In genomic region chr3:197331131-197331530, GRCh38 we compare ENCODE assay signal across 17 cellular contexts. TPM values are rescaled to one million over a fixed set of nuclear protein-coding genes. Genes with fewer than 3 reads are reported as not detected.
A peak's percentile ranks its signal among the peaks of the same experiment; 100 is the strongest.
DNase-seq lines count a peak whose midpoint lies in the region; ATAC-seq and TF ChIP-seq lines count a peak whose summit lies in the region.
"Had no signal": no experiment of that assay in that cellular context is flagged by ENCODE, and none has a peak within 500 bp of the region (broad histone marks: within the 10 kb centered on the region; RNA-seq: fewer than 3 reads in every experiment).

No MANE protein-coding gene starts in this region.

- no peaks in the 10 kb centered on the region for H3K9me3 ChIP-seq in mammary epithelial cell (replicated peaks; ENCODE audit: insufficient read depth, low read length)
- H3K9me3 ChIP-seq in OCI-LY1 (ENCODE audit: low read length) = no peaks in the 10 kb centered on the region
- H3K9me3 ChIP-seq: SJCRH30 had no signal

- H3K27me3 ChIP-seq in mammary epithelial cell (ENCODE audit: insufficient read depth, low read length) (no peaks in the 10 kb centered on the region), OCI-LY1 (ENCODE audit: insufficient read depth, low read length) (no peaks in the 10 kb centered on the region)
- H3K27me3 ChIP-seq: SJCRH30 had no signal

- H3K4me2 ChIP-seq in mammary epithelial cell (ENCODE audit: insufficient read depth, low read depth, low read length) (no peak overlapping the region), OCI-LY1 (ENCODE audit: low read length) (no peak overlapping the region)

- DNase-seq in T47D (ENCODE audit: low read depth in 1 of 2, low spot score in 1 of 2) (peak; percentile 66 to 70), mammary epithelial cell (no peak), substantia nigra (lab: John Stamatoyannopoulos, UW) (no peak), NCI-H510A treated with DMSO at 0.1 percent for 48 hours (lab: John Stamatoyannopoulos, UW) (no peak)
- DNase-seq: activated CD4-positive, alpha-beta T cell treated with anti-CD3 and anti-CD28 coated beads, Interleukin-2, amount 10 ng/mL, durations not matched to agents 7 days and 5 days; activated naive CD4-positive, alpha-beta T cell treated with Interleukin-2 at 50 U/mL for 16 hours; AML-193; KBM-7; NCI-H2171; posterior cingulate gyrus; SJCRH30; stimulated activated CD4-positive, alpha-beta T cell treated with anti-CD3 and anti-CD28 coated beads, Interleukin-4, amount 100 ng/mL, for 4 hours had no signal

- TF ChIP-seq CTCF in mammary epithelial cell (conservative IDR thresholded peaks at IDR 0.05 in 1 of 2, IDR thresholded peaks at IDR 0.05 in 1 of 2; ENCODE audit: extremely low read depth in 1 of 2, insufficient read depth in 1 of 2, low read depth in 1 of 2, low read length in 2 of 2) (peak in 1 of 2 donors; percentile 26), OCI-LY1 (IDR thresholded peaks at IDR 0.05; ENCODE audit: low read length) (peak; percentile 29; the same call in 1 of the 2 replicates)

- no peak overlapping the region for H3K9ac ChIP-seq in mammary epithelial cell (ENCODE audit: insufficient read depth, low read length)
- H3K9ac ChIP-seq in OCI-LY1 (ENCODE audit: low read length) = no peak overlapping the region

- no peaks in the 10 kb centered on the region for H4K20me1 ChIP-seq in mammary epithelial cell (ENCODE audit: insufficient read depth, low read length)
- H4K20me1 ChIP-seq in OCI-LY1 (ENCODE audit: insufficient read depth, low read length) = no peaks in the 10 kb centered on the region

- 64% methylated on average over 3 of the region's 3 CpGs for WGBS in mammary epithelial cell (ENCODE audit: low coverage, missing lambda C conversion rate)

- in situ Hi-C loops in T47D (cut with HindIII; ENCODE audit: low pct_unique_long_range_greater_than_20kb, low sequenced_read_pairs) (no loop called here), mammary epithelial cell (cut with MboI; ENCODE audit: low sequenced_read_pairs in 2 of 2) (no loop called here)

- H3K27ac ChIP-seq in mammary epithelial cell (ENCODE audit: insufficient read depth, low read depth, low read length) = no peak overlapping the region
- no peak overlapping the region for H3K27ac ChIP-seq in OCI-LY1 (ENCODE audit: low read depth, low read length, poor library complexity, severe bottlenecking)
- H3K27ac ChIP-seq in cingulate gyrus (ENCODE audit: low read depth, low read length) = peak overlapping the region; percentile 12
- peak overlapping the region; percentile 94 for H3K27ac ChIP-seq in substantia nigra (ENCODE audit: low read depth, low read length, poor library complexity, severe bottlenecking)
- H3K27ac ChIP-seq: SJCRH30 had no signal

- no TSS peak for BruUV-seq in mammary epithelial cell (replicated peaks; lab: Mats Ljungman, UMichigan)

- dilution Hi-C loops in mammary epithelial cell (cut with HindIII; ENCODE audit: low sequenced_read_pairs) = no loop called here

- CTCF ChIA-PET in mammary epithelial cell (lab: Charles Lee; ENCODE audit: low non-redundant PET) = no interaction called here

- H3K9me2 ChIP-seq in OCI-LY1 (ENCODE audit: low read depth, low read length) = no peaks in the 10 kb centered on the region

- no peak overlapping the region for H3K4me3 ChIP-seq in mammary epithelial cell (replicated peaks in 1 of 3; ENCODE audit: insufficient read depth in 1 of 3, low read depth in 2 of 3, low read length in 3 of 3)
- H3K4me3 ChIP-seq in OCI-LY1 (ENCODE audit: low read depth, low read length, poor library complexity, severe bottlenecking) = no peak overlapping the region
- H3K4me3 ChIP-seq: lung, SJCRH30 had no signal

- no peaks in the 10 kb centered on the region for H3F3A ChIP-seq in OCI-LY1 (ENCODE audit: insufficient read depth, low read length)

- ATAC-seq in GM19397 (IDR thresholded peaks at IDR 0.05; ENCODE audit: unreplicated experiment) (no peak), HG03095 (IDR thresholded peaks at IDR 0.05; ENCODE audit: unreplicated experiment) (no peak)

- H2AFZ ChIP-seq in mammary epithelial cell (ENCODE audit: low read depth, low read length) (no peak overlapping the region), OCI-LY1 (ENCODE audit: low read length) (no peak overlapping the region)

- intact Hi-C loops in mammary epithelial cell (cut with micrococcal nuclease) = no loop called here

- H3K36me3 ChIP-seq in mammary epithelial cell (ENCODE audit: insufficient read depth, low read length) = no peaks in the 10 kb centered on the region
- H3K36me3 ChIP-seq in OCI-LY1 (ENCODE audit: insufficient read depth, low read length) = no peaks in the 10 kb centered on the region
- H3K36me3 ChIP-seq: SJCRH30 had no signal

- H3K4me1 ChIP-seq in mammary epithelial cell (ENCODE audit: insufficient read depth, low read length) = no peaks in the 10 kb centered on the region
- H3K4me1 ChIP-seq in OCI-LY1 (ENCODE audit: insufficient read depth, low read length, severe bottlenecking) = no peaks in the 10 kb centered on the region

- no peaks in the 10 kb centered on the region for H3K79me2 ChIP-seq in mammary epithelial cell (ENCODE audit: insufficient read depth, low read length)
- no peaks in the 10 kb centered on the region for H3K79me2 ChIP-seq in OCI-LY1 (ENCODE audit: insufficient read depth, low read length)

RNA-seq across cellular contexts. Expression of gene DLG1, which starts 32.7 kb away (rescaled TPM):
- total RNA-seq in mammary epithelial cell = 100 to 1,000 TPM; 115 to 157 TPM
- 32.9 TPM for polyA plus RNA-seq in mammary epithelial cell
- 172 TPM for polyA minus RNA-seq in mammary epithelial cell

Comparison
In these comparisons a context has a peak if more than half of its experiments do, and no peak if none do; other contexts are left out.
1. DNase-seq: peak in T47D (2 of 2); none in mammary epithelial cell (single experiment), substantia nigra (0 of 49) and NCI-H510A treated with DMSO at 0.1 percent for 48 hours (single experiment).
2. H3K27ac ChIP-seq: peak in cingulate gyrus (single experiment) and substantia nigra (single experiment); none in mammary epithelial cell (single experiment) and OCI-LY1 (single experiment).